ENCODE assay signal across 1 cellular context in genomic region chr20:62918137-62918536, GRCh38.
TF ChIP-seq lines count a peak whose summit lies in the region.

No MANE protein-coding gene starts in this region.

TF ChIP-seq in HEK293, 187 proteins besides CTCF, POLR2A, EP300 and RAD21 (continued from another document):
- peak; percentile 96 for TF ChIP-seq ZBTB44 (tag by site-specific recombination; IDR thresholded peaks at IDR 0.05)
- TF ChIP-seq SCRT2 (tag by site-specific recombination; IDR thresholded peaks at IDR 0.05) = 0 out of 2 replicates have a peak, but pooled peaks have one; percentile 3
- TF ChIP-seq SP3 (tag by site-specific recombination; IDR thresholded peaks at IDR 0.05) = no peak
- no peak for TF ChIP-seq ZBTB1 (tag by site-specific recombination; IDR thresholded peaks at IDR 0.05)
- no peak for TF ChIP-seq PATZ1 (tag by site-specific recombination; IDR thresholded peaks at IDR 0.05)
